In the genomic region with DNA sequence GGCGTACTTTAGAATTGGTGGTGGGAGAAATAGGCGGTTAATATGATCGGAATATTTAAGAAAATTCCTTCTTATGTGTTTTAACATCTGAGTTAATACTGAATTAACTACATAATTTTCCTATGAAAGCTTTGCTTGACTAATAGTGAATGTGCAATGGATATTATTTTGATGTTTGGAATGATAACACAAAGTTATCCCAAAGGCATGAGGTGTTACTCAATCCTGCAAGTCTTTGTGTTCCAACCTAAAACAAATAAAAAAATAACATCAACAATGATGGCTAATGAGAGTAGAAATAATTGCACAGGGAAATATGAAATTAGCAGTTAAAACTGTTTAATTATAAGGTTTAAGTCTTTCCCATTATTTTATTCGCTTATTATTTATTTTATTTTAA, we compare ENCODE assay signal across 14 cellular contexts.
DNase-seq lines count a peak whose midpoint lies in the region; ATAC-seq and FAIRE-seq lines count a peak whose summit lies in the region.
"Had no signal": no experiment of that assay in that cellular context is flagged by ENCODE, and none has a peak within 500 bp of the region (broad histone marks: within the 10 kb centered on the region; RNA-seq: fewer than 3 reads in every experiment).

No MANE protein-coding gene starts in this region.

- H3K4me3 ChIP-seq in adipocyte (ENCODE audit: low read length) (no peak overlapping the region), mesenchymal stem cell (ENCODE audit: insufficient read depth in 1 of 2, low read depth in 1 of 2, low read length in 2 of 2) (no peak overlapping the region)

- H3K4ac ChIP-seq in mesenchymal stem cell (ENCODE audit: low read depth in 1 of 2, low read length in 2 of 2): no peak overlapping the region

- no peak overlapping the region for H2AFZ ChIP-seq in mesenchymal stem cell (ENCODE audit: low read depth, low read length)

- H4K8ac ChIP-seq in mesenchymal stem cell (ENCODE audit: low read length): no peak overlapping the region

- H3K9ac ChIP-seq in adipocyte (ENCODE audit: low read length) (no peak overlapping the region), mesenchymal stem cell (ENCODE audit: low read length) (no peak overlapping the region)

- H3K27me3 ChIP-seq in adipocyte (replicated peaks; ENCODE audit: control insufficient read depth, insufficient read depth, low read length): no peaks in the 10 kb centered on the region
- no peaks in the 10 kb centered on the region for H3K27me3 ChIP-seq in mesenchymal stem cell (ENCODE audit: control insufficient read depth in 1 of 2, insufficient read depth in 1 of 2, low read length in 2 of 2)

- H3K27ac ChIP-seq in mesenchymal stem cell (ENCODE audit: low read length, poor library complexity, severe bottlenecking): no peak overlapping the region

- H3K9me3 ChIP-seq in adipocyte (ENCODE audit: control insufficient read depth, low read length): no peaks in the 10 kb centered on the region
- H3K9me3 ChIP-seq in mesenchymal stem cell (ENCODE audit: control insufficient read depth, low read length): no peaks in the 10 kb centered on the region

- no peak for ATAC-seq in HG02970 (IDR thresholded peaks at IDR 0.05; ENCODE audit: low FRiP score, unreplicated experiment)

- no peak overlapping the region for H3K4me2 ChIP-seq in mesenchymal stem cell (ENCODE audit: low read length, poor library complexity, severe bottlenecking)

- no CpG with 5 or more reads among the region's 4 CpGs for WGBS in mesenchymal stem cell

- H4K91ac ChIP-seq in mesenchymal stem cell (ENCODE audit: low read length): no peak overlapping the region

- H3K14ac ChIP-seq in mesenchymal stem cell (ENCODE audit: low read length in 2 of 2): no peak overlapping the region

- FAIRE-seq in GM19239 (lab: Jason Lieb, UNC): no peak
- FAIRE-seq: H54 had no signal

- no peak overlapping the region for H3K23ac ChIP-seq in mesenchymal stem cell (ENCODE audit: low read length in 2 of 2)

- H2BK15ac ChIP-seq in mesenchymal stem cell (ENCODE audit: low read depth, poor library complexity, severe bottlenecking): no peak overlapping the region

- no peak overlapping the region for H2BK12ac ChIP-seq in mesenchymal stem cell (ENCODE audit: low read length in 2 of 2)

- no peak overlapping the region for H2BK120ac ChIP-seq in mesenchymal stem cell (ENCODE audit: low read depth, low read length)

- DNase-seq in GM04503 (ENCODE audit: low read depth): peak; percentile 16
- peak; percentile 14 for DNase-seq in adipocyte (ENCODE audit: low read depth)
- DNase-seq in fibroblast of gingiva (ENCODE audit: low read depth): peak; percentile 2
- no peak for DNase-seq in mesenchymal stem cell
- no peak for DNase-seq in mesenteric fat pad (ENCODE audit: low spot score)
- no peak for DNase-seq in GM19239 (ENCODE audit: insufficient read length, low spot score)
- no peak for DNase-seq in activated naive CD4-positive, alpha-beta T cell (lab: John Stamatoyannopoulos, UW)
- DNase-seq: ACHN; C1 segment of cervical spinal cord; CD4-positive, alpha-beta T cell; DMS79 treated with DMSO at 0.1 percent for 48 hours; EL had no signal

- H3K4me1 ChIP-seq in adipocyte (ENCODE audit: control insufficient read depth, insufficient read depth, low read length) (no peaks in the 10 kb centered on the region), mesenchymal stem cell (ENCODE audit: control insufficient read depth, insufficient read depth, low read depth, low read length) (peaks cover 2% of the 10 kb centered on the region)

- H2BK5ac ChIP-seq in mesenchymal stem cell (ENCODE audit: low read depth, low read length, poor library complexity, severe bottlenecking): peak overlapping the region; percentile 8

- no peak overlapping the region for H3K18ac ChIP-seq in mesenchymal stem cell (ENCODE audit: low read depth in 1 of 2, low read length in 2 of 2)

- no peaks in the 10 kb centered on the region for H3K79me1 ChIP-seq in mesenchymal stem cell (replicated peaks; ENCODE audit: low read length, poor library complexity, severe bottlenecking)

- no peak overlapping the region for H2AK5ac ChIP-seq in mesenchymal stem cell (ENCODE audit: low read length, severe bottlenecking)

- H3K36me3 ChIP-seq in adipocyte (ENCODE audit: control insufficient read depth, insufficient read depth, low read length, severe bottlenecking) (no peaks in the 10 kb centered on the region), mesenchymal stem cell (ENCODE audit: control insufficient read depth in 1 of 2, insufficient read depth in 2 of 2, low read depth in 1 of 2, low read length in 2 of 2) (no peaks in the 10 kb centered on the region)

Comparison
In these comparisons a context has a peak if more than half of its experiments do, and no peak if none do; other contexts are left out.
1. DNase-seq: peak in GM04503 (single experiment), adipocyte (single experiment) and fibroblast of gingiva (single experiment); none in mesenchymal stem cell (single experiment), mesenteric fat pad (single experiment), GM19239 (single experiment) and activated naive CD4-positive, alpha-beta T cell (0 of 4).